Comparison of ENCODE assay signal across 14 cellular contexts in the genomic region with DNA sequence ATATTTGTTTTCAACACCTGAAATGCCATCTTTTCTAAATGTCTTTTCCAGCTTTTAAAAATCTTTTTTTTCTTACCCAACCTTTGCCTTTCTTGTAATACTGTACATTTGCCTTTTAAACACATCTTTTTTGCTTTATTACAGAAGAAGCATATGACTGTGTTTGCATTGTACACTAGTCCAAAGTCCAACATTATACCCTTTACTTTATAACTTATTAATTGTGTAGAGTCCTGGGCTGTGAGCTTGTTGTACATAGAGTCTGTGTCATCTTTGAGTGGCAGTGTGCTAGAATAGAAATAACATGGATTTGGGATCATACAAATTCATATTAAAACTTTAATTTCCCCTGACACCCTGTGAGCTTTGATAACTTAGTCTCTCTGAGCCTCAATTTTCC. TPM values are rescaled to one million over a fixed set of nuclear protein-coding genes. Genes with fewer than 3 reads are reported as not detected.
DNase-seq lines count a peak whose midpoint lies in the region; ATAC-seq and TF ChIP-seq lines count a peak whose summit lies in the region.
"Had no signal": no experiment of that assay in that cellular context is flagged by ENCODE, and none has a peak within 500 bp of the region (broad histone marks: within the 10 kb centered on the region; RNA-seq: fewer than 3 reads in every experiment).

No MANE protein-coding gene starts in this region.

- H3K27me3 Mint-ChIP-seq in nephron (ENCODE audit: low read depth) = no peaks in the 10 kb centered on the region
- no peaks in the 10 kb centered on the region for H3K27me3 Mint-ChIP-seq in activated CD4-positive, alpha-beta T cell treated with anti-CD3 and anti-CD28 coated beads, Interleukin-2, amount 10 ng/mL, durations not matched to agents 7 days and 5 days
- H3K27me3 Mint-ChIP-seq: B cell; CD4-positive, alpha-beta memory T cell had no signal

- no peaks in the 10 kb centered on the region for H3K9me3 Mint-ChIP-seq in nephron
- H3K9me3 Mint-ChIP-seq in activated CD4-positive, alpha-beta T cell treated with anti-CD3 and anti-CD28 coated beads, Interleukin-2, amount 10 ng/mL, durations not matched to agents 7 days and 5 days = no peaks in the 10 kb centered on the region
- H3K9me3 Mint-ChIP-seq: CD4-positive, alpha-beta memory T cell had no signal

- intact Hi-C loops in colonic mucosa (cut with DNase I) = no loop called here

- no peaks in the 10 kb centered on the region for H3K4me1 Mint-ChIP-seq in nephron
- H3K4me1 Mint-ChIP-seq in activated CD4-positive, alpha-beta T cell treated with anti-CD3 and anti-CD28 coated beads, Interleukin-2, amount 10 ng/mL, durations not matched to agents 7 days and 5 days = peaks cover 9% of the 10 kb centered on the region
- H3K4me1 Mint-ChIP-seq: B cell; CD4-positive, alpha-beta memory T cell had no signal

- H3K4me1 ChIP-seq in colonic mucosa = no peaks in the 10 kb centered on the region

- in situ Hi-C loops in ACHN (cut with HindIII; ENCODE audit: low pct_ligation_motif_present, low pct_unique_long_range_greater_than_20kb, low sequenced_read_pairs) = no loop called here

- no peaks in the 10 kb centered on the region for H3K36me3 ChIP-seq in colonic mucosa
- H3K36me3 ChIP-seq: HAP-1 had no signal

- H3K4me3 Mint-ChIP-seq in nephron = no peak overlapping the region
- H3K4me3 Mint-ChIP-seq in activated CD4-positive, alpha-beta T cell treated with anti-CD3 and anti-CD28 coated beads, Interleukin-2, amount 10 ng/mL, durations not matched to agents 7 days and 5 days = no peak overlapping the region
- H3K4me3 Mint-ChIP-seq: B cell; CD4-positive, alpha-beta memory T cell had no signal

- H3K9me3 ChIP-seq in colonic mucosa = no peaks in the 10 kb centered on the region
- H3K9me3 ChIP-seq: HAP-1 had no signal

- H3K9ac ChIP-seq in colonic mucosa (ENCODE audit: low read depth in 2 of 2, low read length in 2 of 2) = no peak overlapping the region

- POLR2A ChIA-PET in activated CD4-positive, alpha-beta T cell treated with anti-CD3 and anti-CD28 coated beads, Interleukin-2, amount 10 ng/mL, durations not matched to agents 7 days and 5 days (lab: Charles Lee) = no interaction called here

- ATAC-seq in HG02884 (IDR thresholded peaks at IDR 0.05; ENCODE audit: unreplicated experiment) = no peak

- DNase-seq in ACHN (peak; percentile 4), DMS53 treated with DMSO at 0.1 percent for 48 hours (lab: John Stamatoyannopoulos, UW; ENCODE audit: unreplicated experiment) (peak; percentile 30), colonic mucosa (no peak), T-helper 2 cell (no peak), AG08395 (ENCODE audit: low spot score) (no peak)
- no peak for DNase-seq in activated CD4-positive, alpha-beta T cell treated with anti-CD3 and anti-CD28 coated beads, Interleukin-2, amount 10 ng/mL, durations not matched to agents 7 days and 5 days
- DNase-seq: C1 segment of cervical spinal cord; CD4-positive, alpha-beta memory T cell; DMS153; GF-D8 had no signal

- no peak overlapping the region for H3K4me3 ChIP-seq in colonic mucosa
- H3K4me3 ChIP-seq: HAP-1 had no signal

- H3K27ac ChIP-seq in colonic mucosa = peak overlapping the region; percentile 9

- TF ChIP-seq CTCF in colonic mucosa (IDR thresholded peaks at IDR 0.05) (no peak), nephron (IDR thresholded peaks at IDR 0.05; ENCODE audit: unreplicated experiment in 3 of 3) (no peak)

- H3K36me3 Mint-ChIP-seq in nephron (ENCODE audit: low read depth) = peaks cover 15% of the 10 kb centered on the region
- H3K36me3 Mint-ChIP-seq in activated CD4-positive, alpha-beta T cell treated with anti-CD3 and anti-CD28 coated beads, Interleukin-2, amount 10 ng/mL, durations not matched to agents 7 days and 5 days (ENCODE audit: low read depth) = peaks cover 3% of the 10 kb centered on the region

- CTCF ChIA-PET in activated CD4-positive, alpha-beta T cell treated with anti-CD3 and anti-CD28 coated beads, Interleukin-2, amount 10 ng/mL, durations not matched to agents 7 days and 5 days (lab: Charles Lee) = interaction anchor here (2.3 kb wide), 1 partner anchor 10 kb away, joined by 6 read pairs; no protein-coding TSS in a partner anchor

- H3K27ac Mint-ChIP-seq in nephron = peak overlapping the region; percentile 59 to 96 (median 94)
- no peak overlapping the region for H3K27ac Mint-ChIP-seq in activated CD4-positive, alpha-beta T cell treated with anti-CD3 and anti-CD28 coated beads, Interleukin-2, amount 10 ng/mL, durations not matched to agents 7 days and 5 days
- H3K27ac Mint-ChIP-seq: B cell; CD4-positive, alpha-beta memory T cell had no signal

- H3K27me3 ChIP-seq in colonic mucosa = no peaks in the 10 kb centered on the region

RNA-seq across cellular contexts. Expression of a gene that starts 23.7 kb away (rescaled TPM):
- total RNA-seq in colonic mucosa = 10 to 100 TPM; 18.3 to 22.6 TPM
- total RNA-seq in activated CD4-positive, alpha-beta T cell treated with anti-CD3 and anti-CD28 coated beads, Interleukin-2, amount 10 ng/mL, durations not matched to agents 7 days and 5 days = 10 to 100 TPM; 21.3 to 22.8 TPM

RNA-seq across cellular contexts. Expression of a gene that starts 24.0 kb away (rescaled TPM):
- 10 to 100 TPM; 12.2 to 21.4 TPM for total RNA-seq in colonic mucosa
- total RNA-seq in activated CD4-positive, alpha-beta T cell treated with anti-CD3 and anti-CD28 coated beads, Interleukin-2, amount 10 ng/mL, durations not matched to agents 7 days and 5 days = 10 to 100 TPM; 21.8 to 25.8 TPM

Comparison
In these comparisons a context has a peak if more than half of its experiments do, and no peak if none do; other contexts are left out.
1. DNase-seq: peak in ACHN (single experiment) and DMS53 treated with DMSO at 0.1 percent for 48 hours (single experiment); none in colonic mucosa (single experiment), activated CD4-positive, alpha-beta T cell treated with anti-CD3 and anti-CD28 coated beads, Interleukin-2, amount 10 ng/mL, durations not matched to agents 7 days and 5 days (single experiment), T-helper 2 cell (0 of 5) and AG08395 (single experiment).